ENCODE assay signal across 8 cellular contexts in genomic region chr18:73842795-73843394, GRCh38.
DNase-seq lines count a peak whose midpoint lies in the region; ATAC-seq and TF ChIP-seq lines count a peak whose summit lies in the region.

No MANE protein-coding gene starts in this region.

- H3K9me3 Mint-ChIP-seq in HFFc6 = no peaks in the 10 kb centered on the region
- no peaks in the 10 kb centered on the region for H3K9me3 Mint-ChIP-seq in stimulated activated naive CD8-positive, alpha-beta T cell treated with anti-CD3 and anti-CD28 coated beads, Interleukin-15, amount 100 ng/mL, for 72 hours

- peaks cover 1% of the 10 kb centered on the region; the same call in 1 of the 2 replicates for H3K27me3 Mint-ChIP-seq in HFFc6 (ENCODE audit: insufficient read depth)
- H3K27me3 Mint-ChIP-seq in stimulated activated naive CD8-positive, alpha-beta T cell treated with anti-CD3 and anti-CD28 coated beads, Interleukin-15, amount 100 ng/mL, for 72 hours = peaks cover 6% of the 10 kb centered on the region

- no peak for ATAC-seq in stimulated activated naive CD8-positive, alpha-beta T cell treated with anti-CD3 and anti-CD28 coated beads, Interleukin-15, amount 100 ng/mL, for 72 hours

- peak; percentile 99 for TF ChIP-seq CTCF in HFFc6 (IDR thresholded peaks at IDR 0.05)

- peaks cover 21% of the 10 kb centered on the region for H3K4me1 Mint-ChIP-seq in HFFc6 (ENCODE audit: low read depth)
- H3K4me1 Mint-ChIP-seq in stimulated activated naive CD8-positive, alpha-beta T cell treated with anti-CD3 and anti-CD28 coated beads, Interleukin-15, amount 100 ng/mL, for 72 hours = peaks cover 5% of the 10 kb centered on the region

- H3K36me3 Mint-ChIP-seq in HFFc6 (ENCODE audit: low read depth) = no peaks in the 10 kb centered on the region

- H3K4me3 Mint-ChIP-seq in HFFc6 = peak overlapping the region; percentile 86
- no peak overlapping the region for H3K4me3 Mint-ChIP-seq in stimulated activated naive CD8-positive, alpha-beta T cell treated with anti-CD3 and anti-CD28 coated beads, Interleukin-15, amount 100 ng/mL, for 72 hours

- DNase-seq in activated gamma-delta T cell treated with Interleukin-2 at 50 U/mL for 16 hours (peak; percentile 28), activated gamma-delta T cell (lab: John Stamatoyannopoulos, UW) (no peak), HFFc6 (peak; percentile 50), NCI-H1092 treated with DMSO at 0.1 percent for 48 hours (lab: John Stamatoyannopoulos, UW) (peak; percentile 58), midbrain (lab: John Stamatoyannopoulos, UW) (peak; percentile 45)
- peak; percentile 22 to 28 for DNase-seq in activated CD4-positive, alpha-beta T cell treated with anti-CD3 and anti-CD28 coated beads for 4 hours
- DNase-seq in effector CD8-positive, alpha-beta T cell (lab: John Stamatoyannopoulos, UW) = peak; percentile 1
- DNase-seq in stimulated activated naive CD8-positive, alpha-beta T cell treated with anti-CD3 and anti-CD28 coated beads, Interleukin-15, amount 100 ng/mL, for 72 hours = peak; percentile 32 to 40

- peak overlapping the region; percentile 72 for H3K27ac Mint-ChIP-seq in HFFc6
- no peak overlapping the region for H3K27ac Mint-ChIP-seq in stimulated activated naive CD8-positive, alpha-beta T cell treated with anti-CD3 and anti-CD28 coated beads, Interleukin-15, amount 100 ng/mL, for 72 hours
